28 cellular contexts compared by ENCODE assay signal in the genomic region with DNA sequence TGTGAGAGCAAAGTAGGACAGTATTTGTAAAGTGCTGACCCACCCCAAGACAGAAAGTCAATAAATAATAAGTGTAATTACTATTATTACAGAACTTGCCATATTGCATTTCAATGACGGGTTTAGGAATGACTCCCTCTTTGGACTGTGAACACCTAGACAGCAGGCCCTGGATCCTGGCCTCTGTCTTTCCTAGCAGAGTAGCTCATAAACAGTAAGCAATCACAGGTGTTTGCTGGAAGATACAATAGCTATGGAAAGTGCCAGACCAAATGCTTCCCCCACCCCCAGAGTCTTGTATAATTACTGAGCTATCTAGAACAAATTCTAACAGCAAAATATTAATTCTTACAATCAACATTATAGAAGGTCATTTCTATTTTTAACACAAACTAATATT.
"Had no signal": no experiment of that assay in that cellular context is flagged by ENCODE, and none has a peak within 500 bp of the region (broad histone marks: within the 10 kb centered on the region; RNA-seq: fewer than 3 reads in every experiment).

No MANE protein-coding gene starts in this region.

- H3K36me3 ChIP-seq: left lung, neural progenitor cell, neutrophil, ovary, prostate gland, suprapubic skin, thoracic aorta, tibial artery, upper lobe of right lung had no signal

- H3K4me1 ChIP-seq: left lung, neural progenitor cell, prostate gland, upper lobe of right lung had no signal

- H3K27me3 ChIP-seq: left lung, neural progenitor cell, neutrophil, ovary, suprapubic skin, tibial artery, upper lobe of right lung had no signal

- DNase-seq: hypothalamus; immature natural killer cell; kidney; left colon; left lung; mesendoderm; naive B cell; natural killer cell; nephron progenitor cell; occipital lobe; ovary; posterior cingulate gyrus; retina; right cardiac atrium; stimulated activated CD4-positive, alpha-beta T cell treated with anti-CD3 and anti-CD28 coated beads, Interleukin-4, amount 100 ng/mL, for 24 hours; stimulated activated naive CD4-positive, alpha-beta T cell; tibial artery; trophoblast cell; upper lobe of right lung had no signal

- ATAC-seq: left colon; left lung; natural killer cell; right cardiac atrium; sciatic nerve; stimulated activated effector memory CD8-positive, alpha-beta T cell treated with anti-CD3 and anti-CD28 coated beads, Interleukin-12 subunit alpha, Interleukin-12 subunit beta, amount 100 ng/mL, for 72 hours; upper lobe of right lung had no signal

- H3K9me3 ChIP-seq: left lung, neutrophil, ovary, prostate gland, suprapubic skin, thoracic aorta, tibial artery, upper lobe of right lung had no signal

- H3K4me3 ChIP-seq: left lung, lung, neural progenitor cell, ovary, prostate gland, skin epidermis, suprapubic skin, thoracic aorta, tibial artery, upper lobe of right lung had no signal

- H3K27ac ChIP-seq: left lung, neural progenitor cell, neutrophil, ovary, prostate gland, suprapubic skin, thoracic aorta, tibial artery, upper lobe of right lung had no signal
